ENCODE assay signal across 11 cellular contexts in genomic region chr6:19918436-19918835, GRCh38.
"Had no signal": no experiment of that assay in that cellular context is flagged by ENCODE, and none has a peak within 500 bp of the region (broad histone marks: within the 10 kb centered on the region; RNA-seq: fewer than 3 reads in every experiment).

No MANE protein-coding gene starts in this region.

- H3K9ac ChIP-seq: GM23248 had no signal

- H3K4me3 ChIP-seq: GM23248, GM23338, HAP-1 had no signal

- H3K4me1 ChIP-seq: HAP-1 had no signal

- H3K27ac ChIP-seq: GM23248 had no signal

- FAIRE-seq: H1, H54 had no signal

- H3K9me3 ChIP-seq: HAP-1 had no signal

- ATAC-seq: GM23338, HCT116 had no signal

- DNase-seq: GM23248, GOT3, H7, H9, HCEC 1CT, HFFc6 had no signal

- H2AFZ ChIP-seq: GM23248, GM23338 had no signal

- H3K4me2 ChIP-seq: GM23338 had no signal

- H3K36me3 ChIP-seq: HAP-1 had no signal
